ENCODE assay signal across 8 cellular contexts in genomic region chr16:2194852-2195315, GRCh38. TPM values are rescaled to one million over a fixed set of nuclear protein-coding genes. Genes with fewer than 3 reads are reported as not detected.
A peak's percentile ranks its signal among the peaks of the same experiment; 100 is the strongest.
DNase-seq lines count a peak whose midpoint lies in the region; ATAC-seq and TF ChIP-seq lines count a peak whose summit lies in the region.

No MANE protein-coding gene starts in this region.

- H3K27ac Mint-ChIP-seq in activated CD8-positive, alpha-beta T cell treated with anti-CD3 and anti-CD28 coated beads, Interleukin-2, amount 10 ng/mL, durations not matched to agents 7 days and 5 days, result no peak overlapping the region

- no peak overlapping the region for H2BK120ac ChIP-seq in trophoblast cell (ENCODE audit: insufficient read depth, low read length, poor library complexity)

- TF ChIP-seq CTCF in AG09319 (IDR thresholded peaks at IDR 0.05; ENCODE audit: low read depth, low read length), result peak; percentile 17
- peak; percentile 76 for TF ChIP-seq CTCF in GM12873 (IDR thresholded peaks at IDR 0.05; ENCODE audit: insufficient read depth, low read depth, low read length, missing control alignments)
- TF ChIP-seq CTCF in fibroblast of lung (conservative IDR thresholded peaks at IDR 0.05 in 1 of 2, IDR thresholded peaks at IDR 0.05 in 1 of 2; ENCODE audit: low read depth in 1 of 2, low read length in 2 of 2), result peak in 1 of 2 donors; percentile 33

- peaks cover 40% of the 10 kb centered on the region for H3K27me3 Mint-ChIP-seq in activated CD8-positive, alpha-beta T cell treated with anti-CD3 and anti-CD28 coated beads, Interleukin-2, amount 10 ng/mL, durations not matched to agents 7 days and 5 days (ENCODE audit: low read depth)

- no peak overlapping the region for H2AK5ac ChIP-seq in trophoblast cell (ENCODE audit: low read length)

- no peaks in the 10 kb centered on the region for H3K9me3 ChIP-seq in fibroblast of lung (ENCODE audit: control insufficient read depth, insufficient read depth, low read depth, low read length)
- H3K9me3 ChIP-seq in trophoblast cell (ENCODE audit: insufficient read depth, low read depth, low read length), result peaks cover 5% of the 10 kb centered on the region

- H3K14ac ChIP-seq in trophoblast cell (ENCODE audit: low read length), result no peak overlapping the region

- no peak overlapping the region for H3K4me3 Mint-ChIP-seq in activated CD8-positive, alpha-beta T cell treated with anti-CD3 and anti-CD28 coated beads, Interleukin-2, amount 10 ng/mL, durations not matched to agents 7 days and 5 days

- peaks cover 3% of the 10 kb centered on the region for H3K4me1 Mint-ChIP-seq in activated CD8-positive, alpha-beta T cell treated with anti-CD3 and anti-CD28 coated beads, Interleukin-2, amount 10 ng/mL, durations not matched to agents 7 days and 5 days (ENCODE audit: low read depth)

- no peak overlapping the region for H4K91ac ChIP-seq in trophoblast cell (ENCODE audit: low read depth, low read length)

- peak; percentile 70 for ATAC-seq in activated CD8-positive, alpha-beta T cell treated with anti-CD3 and anti-CD28 coated beads, Interleukin-2, amount 10 ng/mL, durations not matched to agents 7 days and 5 days
- ATAC-seq in HG03378 (IDR thresholded peaks at IDR 0.05; ENCODE audit: unreplicated experiment) (no peak), HG02571 (IDR thresholded peaks at IDR 0.05; ENCODE audit: unreplicated experiment) (no peak)

- H3K4ac ChIP-seq in trophoblast cell (ENCODE audit: low read depth, low read length), result no peak overlapping the region

- H3K9ac ChIP-seq in fibroblast of lung (ENCODE audit: insufficient read depth, low read length) (no peak overlapping the region), trophoblast cell (ENCODE audit: low read length) (no peak overlapping the region)

- H4K20me1 ChIP-seq in fibroblast of lung (ENCODE audit: control insufficient read depth, extremely low read depth, insufficient read depth, low read length), result no peaks in the 10 kb centered on the region

- no peak overlapping the region for H3K4me3 ChIP-seq in fibroblast of lung (replicated peaks in 1 of 4; ENCODE audit: control extremely low read depth in 1 of 4, insufficient read depth in 1 of 4, low read depth in 3 of 4, low read length in 4 of 4)
- no peak overlapping the region for H3K4me3 ChIP-seq in trophoblast cell (ENCODE audit: low read depth, low read length)

- no peak overlapping the region for H3K23ac ChIP-seq in trophoblast cell (ENCODE audit: low read length)

- DNase-seq in AG09319 (ENCODE audit: extremely low read depth, low read depth) (no peak), NCI-H226 (peak; percentile 60), fibroblast of lung (ENCODE audit: low read depth in 2 of 2) (peak; percentile 34 to 42), trophoblast cell (peak; percentile 56 to 78)
- peak; percentile 67 for DNase-seq in activated CD8-positive, alpha-beta T cell treated with anti-CD3 and anti-CD28 coated beads, Interleukin-2, amount 10 ng/mL, durations not matched to agents 7 days and 5 days

- H3K36me3 ChIP-seq in fibroblast of lung (ENCODE audit: control insufficient read depth, insufficient read depth, low read length) (no peaks in the 10 kb centered on the region), trophoblast cell (ENCODE audit: control insufficient read depth in 1 of 2, insufficient read depth in 2 of 2, low read length in 2 of 2) (no peaks in the 10 kb centered on the region)

- POLR2A ChIA-PET in activated CD8-positive, alpha-beta T cell treated with anti-CD3 and anti-CD28 coated beads, Interleukin-2, amount 10 ng/mL, durations not matched to agents 7 days and 5 days (lab: Charles Lee), result interaction anchor here (0.6 to 1.0 kb wide), 5 partner anchors 40 to 510 kb away, joined by 3 to 5 read pairs (median 3); partner anchors contain the start of genes ECI1 and TRAF7

- no CpG with 5 or more reads among the region's 10 CpGs for WGBS in trophoblast cell (ENCODE audit: extremely low coverage, insufficient coverage, insufficient read length)

- H3K9me3 Mint-ChIP-seq in activated CD8-positive, alpha-beta T cell treated with anti-CD3 and anti-CD28 coated beads, Interleukin-2, amount 10 ng/mL, durations not matched to agents 7 days and 5 days (ENCODE audit: insufficient read depth), result no peaks in the 10 kb centered on the region

- no peaks in the 10 kb centered on the region for H3K36me3 Mint-ChIP-seq in activated CD8-positive, alpha-beta T cell treated with anti-CD3 and anti-CD28 coated beads, Interleukin-2, amount 10 ng/mL, durations not matched to agents 7 days and 5 days (ENCODE audit: low read depth)

- no peak overlapping the region for H4K12ac ChIP-seq in trophoblast cell (ENCODE audit: low read depth, low read length)

- H3K4me2 ChIP-seq in fibroblast of lung (ENCODE audit: extremely low read depth, insufficient read depth, low read length), result no peak overlapping the region
- H3K4me2 ChIP-seq in trophoblast cell (ENCODE audit: low read length), result no peak overlapping the region

- H3K79me1 ChIP-seq in trophoblast cell (ENCODE audit: low read length), result no peaks in the 10 kb centered on the region

- H3K27me3 ChIP-seq in fibroblast of lung (ENCODE audit: control insufficient read depth, insufficient read depth, low read length) (peaks cover 40% of the 10 kb centered on the region), trophoblast cell (ENCODE audit: insufficient read depth, low read length) (peaks cover 27% of the 10 kb centered on the region)

- no peak overlapping the region for H3K18ac ChIP-seq in trophoblast cell (ENCODE audit: low read length)

- H3K27ac ChIP-seq in fibroblast of lung (ENCODE audit: insufficient read depth, low read length) (no peak overlapping the region), trophoblast cell (ENCODE audit: low read depth, low read length) (no peak overlapping the region)

- CTCF ChIA-PET in activated CD8-positive, alpha-beta T cell treated with anti-CD3 and anti-CD28 coated beads, Interleukin-2, amount 10 ng/mL, durations not matched to agents 7 days and 5 days (lab: Charles Lee), result interaction anchor here (0.7 to 2.7 kb wide), 12 partner anchors 9 to 306 kb away, joined by 3 to 20 read pairs (median 4); partner anchors contain the start of genes CCNF, ECI1, PGP and TRAF7

- no peak overlapping the region for H4K8ac ChIP-seq in trophoblast cell (ENCODE audit: low read depth, low read length)

- H2AFZ ChIP-seq in fibroblast of lung (ENCODE audit: low read length), result no peak overlapping the region
- H2AFZ ChIP-seq in trophoblast cell (ENCODE audit: insufficient read depth, low read length, poor library complexity), result no peak overlapping the region

- H2BK12ac ChIP-seq in trophoblast cell (ENCODE audit: low read length), result no peak overlapping the region

- H3K79me2 ChIP-seq in fibroblast of lung (ENCODE audit: control insufficient read depth, insufficient read depth, low read length) (no peaks in the 10 kb centered on the region), trophoblast cell (ENCODE audit: control insufficient read depth, insufficient read depth, low read length, poor library complexity) (no peaks in the 10 kb centered on the region)

- H3K4me1 ChIP-seq in fibroblast of lung (ENCODE audit: control insufficient read depth, extremely low read depth, insufficient read depth, low read length), result no peaks in the 10 kb centered on the region
- H3K4me1 ChIP-seq in trophoblast cell (ENCODE audit: control insufficient read depth in 1 of 2, insufficient read depth in 2 of 2, low read length in 2 of 2), result no peaks in the 10 kb centered on the region

- H2BK5ac ChIP-seq in trophoblast cell (ENCODE audit: low read depth, low read length, poor library complexity), result no peak overlapping the region

RNA-seq across cellular contexts. Expression of gene CASKIN1, which starts 1.5 kb away (rescaled TPM):
- under 1 TPM; 0.05 to 0.63 TPM for total RNA-seq in activated CD8-positive, alpha-beta T cell treated with anti-CD3 and anti-CD28 coated beads, Interleukin-2, amount 10 ng/mL, durations not matched to agents 7 days and 5 days
- 0.17 and 0.26 TPM in 2 replicates for total RNA-seq in fibroblast of lung
- 0.01 TPM in 1 of 2 replicates, not detected in the other for polyA plus RNA-seq in fibroblast of lung
- polyA plus RNA-seq in fibroblast of lung (2012), result 0.02 TPM in 1 of 2 replicates, not detected in the other
- polyA minus RNA-seq in fibroblast of lung (ENCODE audit: low replicate concordance), result not detected in 2 replicates
- polyA plus RNA-seq in trophoblast cell (2013), result 0.44 and 0.67 TPM in 2 replicates

RNA-seq across cellular contexts. Expression of gene MLST8, which starts 10.4 kb away (rescaled TPM):
- 10 to 100 TPM; 34.5 to 37.8 TPM for total RNA-seq in activated CD8-positive, alpha-beta T cell treated with anti-CD3 and anti-CD28 coated beads, Interleukin-2, amount 10 ng/mL, durations not matched to agents 7 days and 5 days
- 16.8 and 22.3 TPM in 2 replicates for total RNA-seq in fibroblast of lung
- polyA plus RNA-seq in fibroblast of lung, result 30.9 and 58.0 TPM in 2 replicates
- polyA plus RNA-seq in fibroblast of lung (2012), result 33.9 and 49.4 TPM in 2 replicates
- polyA minus RNA-seq in fibroblast of lung (ENCODE audit: low replicate concordance), result 56.2 and 99.5 TPM in 2 replicates
- polyA plus RNA-seq in trophoblast cell (2013), result 37.7 and 39.2 TPM in 2 replicates

RNA-seq across cellular contexts. Expression of gene BRICD5, which starts 15.8 kb away (rescaled TPM):
- 10 to 100 TPM; 14.8 to 15.0 TPM for total RNA-seq in activated CD8-positive, alpha-beta T cell treated with anti-CD3 and anti-CD28 coated beads, Interleukin-2, amount 10 ng/mL, durations not matched to agents 7 days and 5 days
- 1.3 and 1.5 TPM in 2 replicates for total RNA-seq in fibroblast of lung
- polyA plus RNA-seq in fibroblast of lung, result 0.23 and 0.33 TPM in 2 replicates
- polyA plus RNA-seq in fibroblast of lung (2012), result 0.47 and 1.3 TPM in 2 replicates
- 0.67 TPM in 1 of 2 replicates, not detected in the other for polyA minus RNA-seq in fibroblast of lung (ENCODE audit: low replicate concordance)
- 4.1 and 5.5 TPM in 2 replicates for polyA plus RNA-seq in trophoblast cell (2013)

RNA-seq across cellular contexts. Expression of gene PGP, which starts 19.8 kb away (rescaled TPM):
- total RNA-seq in activated CD8-positive, alpha-beta T cell treated with anti-CD3 and anti-CD28 coated beads, Interleukin-2, amount 10 ng/mL, durations not matched to agents 7 days and 5 days, result 10 to 100 TPM; 28.5 to 29.0 TPM
- 5.6 and 9.6 TPM in 2 replicates for total RNA-seq in fibroblast of lung
- 4.2 and 6.5 TPM in 2 replicates for polyA plus RNA-seq in fibroblast of lung
- 8.2 and 16.2 TPM in 2 replicates for polyA plus RNA-seq in fibroblast of lung (2012)
- 6.4 and 7.4 TPM in 2 replicates for polyA minus RNA-seq in fibroblast of lung (ENCODE audit: low replicate concordance)
- polyA plus RNA-seq in trophoblast cell (2013), result 36.6 and 37.5 TPM in 2 replicates

RNA-seq across cellular contexts. Expression of gene E4F1, which starts 28.5 kb away (rescaled TPM):
- 10 to 100 TPM; 33.8 to 34.3 TPM for total RNA-seq in activated CD8-positive, alpha-beta T cell treated with anti-CD3 and anti-CD28 coated beads, Interleukin-2, amount 10 ng/mL, durations not matched to agents 7 days and 5 days
- total RNA-seq in fibroblast of lung, result 24.9 and 31.2 TPM in 2 replicates
- polyA plus RNA-seq in fibroblast of lung, result 6.7 and 7.8 TPM in 2 replicates
- 11.4 and 15.3 TPM in 2 replicates for polyA plus RNA-seq in fibroblast of lung (2012)
- 11.7 and 12.4 TPM in 2 replicates for polyA minus RNA-seq in fibroblast of lung (ENCODE audit: low replicate concordance)
- polyA plus RNA-seq in trophoblast cell (2013), result 11.3 and 12.5 TPM in 2 replicates
